ENCODE assay signal across 14 cellular contexts in genomic region chr16:14455577-14455976, GRCh38.
DNase-seq lines count a peak whose midpoint lies in the region; ATAC-seq, FAIRE-seq and TF ChIP-seq lines count a peak whose summit lies in the region.
"Had no signal": no experiment of that assay in that cellular context is flagged by ENCODE, and none has a peak within 500 bp of the region (broad histone marks: within the 10 kb centered on the region; RNA-seq: fewer than 3 reads in every experiment).

No MANE protein-coding gene starts in this region.

- H3K4me1 ChIP-seq in small intestine (ENCODE audit: control insufficient read depth in 2 of 2, insufficient read depth in 1 of 2, low read depth in 1 of 2, low read length in 1 of 2) (no peaks in the 10 kb centered on the region), gastroesophageal sphincter (no peaks in the 10 kb centered on the region)
- H3K4me1 ChIP-seq: vagina had no signal

- TF ChIP-seq POLR2A in gastroesophageal sphincter (IDR thresholded peaks at IDR 0.05), result no peak

- H3K27me3 ChIP-seq in MG63 (no peaks in the 10 kb centered on the region), small intestine (ENCODE audit: control insufficient read depth in 2 of 2, insufficient read depth in 2 of 2, low read length in 2 of 2) (no peaks in the 10 kb centered on the region), gastroesophageal sphincter (no peaks in the 10 kb centered on the region)
- H3K27me3 ChIP-seq: vagina had no signal

- TF ChIP-seq EP300 in gastroesophageal sphincter (IDR thresholded peaks at IDR 0.05), result no peak

- peaks cover 2% of the 10 kb centered on the region for H3K36me3 ChIP-seq in MG63
- H3K36me3 ChIP-seq in small intestine (ENCODE audit: control insufficient read depth in 2 of 2, insufficient read depth in 2 of 2, low read length in 2 of 2), result no peaks in the 10 kb centered on the region
- H3K36me3 ChIP-seq in gastroesophageal sphincter, result peaks cover 0 to 4% of the 10 kb centered on the region in 2 donors
- H3K36me3 ChIP-seq: vagina had no signal

- H3K4me3 ChIP-seq in MG63 (no peak overlapping the region), fibroblast of mammary gland (ENCODE audit: control insufficient read depth, low read depth, low read length) (no peak overlapping the region), small intestine (ENCODE audit: low read depth in 1 of 2, low read length in 2 of 2) (no peak overlapping the region), gastroesophageal sphincter (no peak overlapping the region)
- H3K4me3 ChIP-seq: GM12878, vagina had no signal

- ATAC-seq in left ventricle myocardium superior (peak; percentile 56), left cardiac atrium (no peak), gastroesophageal sphincter (no peak)
- ATAC-seq: GM12878 had no signal

- no peaks in the 10 kb centered on the region for H3K9me3 ChIP-seq in MG63
- H3K9me3 ChIP-seq in small intestine (ENCODE audit: control insufficient read depth, low read depth), result no peaks in the 10 kb centered on the region
- no peaks in the 10 kb centered on the region for H3K9me3 ChIP-seq in gastroesophageal sphincter
- H3K9me3 ChIP-seq: vagina had no signal

- intact Hi-C loops in left ventricle myocardium superior (cut with micrococcal nuclease) (no loop called here), left cardiac atrium (cut with DNase I) (no loop called here)

- 49 to 72% (median 66%) methylated on average over 5 of the region's 5 CpGs for WGBS in small intestine, 3 donors
- WGBS in gastroesophageal sphincter (ENCODE audit: low coverage in 1 of 2), 2 donors, result 78 to 86% methylated on average over 5 of the region's 5 CpGs

- FAIRE-seq in small intestine (lab: Jason Lieb, UNC), result no peak
- FAIRE-seq: GM12878 had no signal

- TF ChIP-seq CTCF in fibroblast of mammary gland (conservative IDR thresholded peaks at IDR 0.05; ENCODE audit: control insufficient read depth, insufficient read depth, low read depth, low read length) (no peak), gastroesophageal sphincter (IDR thresholded peaks at IDR 0.05) (no peak)

- H3K27ac ChIP-seq in small intestine (ENCODE audit: low read depth in 1 of 2, low read length in 1 of 2) (no peak overlapping the region), gastroesophageal sphincter (no peak overlapping the region)
- H3K27ac ChIP-seq: vagina, VCaP had no signal

- DNase-seq in left ventricle myocardium superior (no peak), left cardiac atrium (no peak), MG63 (peak; percentile 52), fibroblast of mammary gland (ENCODE audit: low read depth) (peak; percentile 57), small intestine (peak; percentile 79), NCI-H187 (lab: John Stamatoyannopoulos, UW) (no peak), medulla oblongata (ENCODE audit: extremely low spot score) (no peak)
- DNase-seq: immature natural killer cell, NCI-H2029, NCI-H526 had no signal

Comparison
In these comparisons a context has a peak if more than half of its experiments do, and no peak if none do; other contexts are left out.
1. DNase-seq: peak in MG63 (single experiment), fibroblast of mammary gland (single experiment) and small intestine (single experiment); none in left ventricle myocardium superior (single experiment), left cardiac atrium (single experiment), NCI-H187 (0 of 2) and medulla oblongata (single experiment).